ENCODE assay signal across 19 cellular contexts in the genomic region with DNA sequence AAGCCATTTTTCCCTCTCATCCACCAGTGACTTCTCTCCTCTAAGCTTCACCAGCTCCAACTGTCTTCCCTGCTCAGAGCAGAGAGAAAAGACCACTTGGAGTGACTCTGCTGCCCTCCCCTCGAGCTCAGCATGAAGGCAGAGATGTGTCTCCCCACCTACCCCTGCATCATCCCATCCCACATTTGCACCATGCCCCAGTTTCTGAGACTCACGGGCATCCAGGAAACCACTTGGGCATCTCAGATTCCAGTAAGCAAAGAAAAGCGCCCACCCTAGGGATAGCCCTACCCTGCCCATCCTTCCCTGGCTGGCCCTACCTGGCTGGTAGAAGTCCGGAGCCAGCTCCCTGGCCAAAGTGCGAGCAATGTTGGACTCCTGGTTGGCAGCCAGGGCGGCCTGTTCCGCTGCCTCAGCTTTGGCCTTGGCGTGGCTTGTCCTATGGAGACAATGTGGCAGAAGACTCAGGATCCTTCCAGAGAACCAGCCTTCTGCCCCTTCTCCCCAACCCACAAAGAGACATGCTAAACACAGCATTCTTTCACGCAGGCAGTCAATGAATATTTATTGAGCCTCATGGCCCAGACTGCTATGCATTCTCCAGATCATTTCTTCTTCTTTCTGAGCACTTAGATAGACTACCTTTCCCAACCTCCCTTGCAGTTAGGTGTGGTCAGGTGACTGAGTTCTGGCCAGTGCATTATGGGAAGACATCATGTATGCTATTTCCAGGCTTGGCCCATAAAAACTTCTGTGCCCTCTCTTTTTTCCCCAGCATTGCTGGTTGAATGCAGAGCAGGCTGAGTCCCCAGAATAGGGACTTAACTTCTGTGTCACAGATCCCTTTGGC.
"Had no signal": no experiment of that assay in that cellular context is flagged by ENCODE, and none has a peak within 500 bp of the region (broad histone marks: within the 10 kb centered on the region; RNA-seq: fewer than 3 reads in every experiment).

No MANE protein-coding gene starts in this region.

- FAIRE-seq: islet of Langerhans had no signal

- H3K4me1 Mint-ChIP-seq: memory B cell, natural killer cell had no signal

- DNase-seq: activated CD4-positive, alpha-beta T cell treated with anti-CD3 and anti-CD28 coated beads for 48 hours; activated CD8-positive, alpha-beta memory T cell treated with anti-CD3 and anti-CD28 coated beads, Interleukin-2, amount 50 U/mL, for 4 hours; activated CD8-positive, alpha-beta T cell treated with anti-CD3 and anti-CD28 coated beads for 36 hours; activated gamma-delta T cell; activated T-cell treated with anti-CD3 and anti-CD28 coated beads, Interleukin-2, amount 50 U/mL, for 72 hours; cerebellar nuclear complex; effector memory CD4-positive, alpha-beta T cell; left lung; natural killer cell; occipital lobe; right cardiac atrium had no signal

- H3K4me1 ChIP-seq: left lung had no signal

- H3K4me3 ChIP-seq: left lung, suprapubic skin had no signal

- H3K27ac ChIP-seq: left lung, suprapubic skin had no signal

- H3K9me3 Mint-ChIP-seq: activated CD8-positive, alpha-beta T cell treated with anti-CD3 and anti-CD28 coated beads for 36 hours; activated naive CD4-positive, alpha-beta T cell treated with anti-CD3 and anti-CD28 coated beads, Interleukin-2, amount 50 U/mL, for 72 hours; activated T-cell treated with anti-CD3 and anti-CD28 coated beads, Interleukin-2, amount 50 U/mL, for 72 hours; dendritic cell treated with granulocyte-macrophage colony-stimulating factor and Interleukin-4, amounts not matched to agents 40 ng/mL and 50 ng/mL, for 4 days; memory B cell; natural killer cell; stimulated activated naive CD8-positive, alpha-beta T cell treated with anti-CD3 and anti-CD28 coated beads, Interleukin-15, Interleukin-2, amounts not matched to agents 100 ng/mL and 50 ng/mL, for 24 hours; T-helper 1 cell treated with Interleukin-12 subunit alpha and Interleukin-12 subunit beta and Interleukin-4 antibody, amounts not matched to agents 30 μg/mL and 1 μg/mL, for 36 hours; type B pancreatic cell had no signal

- ATAC-seq: activated CD8-positive, alpha-beta T cell treated with anti-CD3 and anti-CD28 coated beads for 36 hours; activated naive CD4-positive, alpha-beta T cell treated with anti-CD3 and anti-CD28 coated beads, Interleukin-2, amount 50 U/mL, for 72 hours; activated T-cell treated with anti-CD3 and anti-CD28 coated beads, Interleukin-2, amount 50 U/mL, for 72 hours; left lung; natural killer cell; right cardiac atrium had no signal

- H3K27ac Mint-ChIP-seq: activated CD8-positive, alpha-beta T cell treated with anti-CD3 and anti-CD28 coated beads for 36 hours; activated naive CD4-positive, alpha-beta T cell treated with anti-CD3 and anti-CD28 coated beads, Interleukin-2, amount 50 U/mL, for 72 hours; activated T-cell treated with anti-CD3 and anti-CD28 coated beads, Interleukin-2, amount 50 U/mL, for 72 hours; dendritic cell treated with granulocyte-macrophage colony-stimulating factor and Interleukin-4, amounts not matched to agents 40 ng/mL and 50 ng/mL, for 4 days; memory B cell; natural killer cell; stimulated activated naive CD8-positive, alpha-beta T cell treated with anti-CD3 and anti-CD28 coated beads, Interleukin-15, Interleukin-2, amounts not matched to agents 100 ng/mL and 50 ng/mL, for 24 hours; T-helper 1 cell treated with Interleukin-12 subunit alpha and Interleukin-12 subunit beta and Interleukin-4 antibody, amounts not matched to agents 30 μg/mL and 1 μg/mL, for 36 hours had no signal

- H3K36me3 Mint-ChIP-seq: activated naive CD4-positive, alpha-beta T cell treated with anti-CD3 and anti-CD28 coated beads, Interleukin-2, amount 50 U/mL, for 72 hours; memory B cell; natural killer cell; type B pancreatic cell had no signal

- H3K9me3 ChIP-seq: left lung, suprapubic skin had no signal

- H3K36me3 ChIP-seq: left lung, suprapubic skin had no signal

- H3K4me3 Mint-ChIP-seq: activated CD8-positive, alpha-beta T cell treated with anti-CD3 and anti-CD28 coated beads for 36 hours; activated T-cell treated with anti-CD3 and anti-CD28 coated beads, Interleukin-2, amount 50 U/mL, for 72 hours; dendritic cell treated with granulocyte-macrophage colony-stimulating factor and Interleukin-4, amounts not matched to agents 40 ng/mL and 50 ng/mL, for 4 days; memory B cell; natural killer cell; stimulated activated naive CD8-positive, alpha-beta T cell treated with anti-CD3 and anti-CD28 coated beads, Interleukin-15, Interleukin-2, amounts not matched to agents 100 ng/mL and 50 ng/mL, for 24 hours; T-helper 1 cell treated with Interleukin-12 subunit alpha and Interleukin-12 subunit beta and Interleukin-4 antibody, amounts not matched to agents 30 μg/mL and 1 μg/mL, for 36 hours; type B pancreatic cell had no signal
